10 cellular contexts compared by ENCODE assay signal in genomic region chr9:127444921-127445850, GRCh38. TPM values are rescaled to one million over a fixed set of nuclear protein-coding genes. Genes with fewer than 3 reads are reported as not detected.
A peak's percentile ranks its signal among the peaks of the same experiment; 100 is the strongest.
DNase-seq lines count a peak whose midpoint lies in the region; ATAC-seq and TF ChIP-seq lines count a peak whose summit lies in the region.
"Had no signal": no experiment of that assay in that cellular context is flagged by ENCODE, and none has a peak within 500 bp of the region (broad histone marks: within the 10 kb centered on the region; RNA-seq: fewer than 3 reads in every experiment).

No MANE protein-coding gene starts in this region.

- no peak overlapping the region for H3K4me3 Mint-ChIP-seq in activated CD4-positive, alpha-beta T cell treated with anti-CD3 and anti-CD28 coated beads, Interleukin-2, amount 10 ng/mL, durations not matched to agents 24 days and 14 days
- H3K4me3 Mint-ChIP-seq in activated CD4-positive, alpha-beta T cell treated with anti-CD3 and anti-CD28 coated beads, Interleukin-2, amount 10 ng/mL, durations not matched to agents 7 days and 5 days, result no peak overlapping the region
- H3K4me3 Mint-ChIP-seq in MCF 10A (ENCODE audit: unreplicated experiment), result no peak overlapping the region

- H3K4me1 Mint-ChIP-seq in activated CD4-positive, alpha-beta T cell treated with anti-CD3 and anti-CD28 coated beads, Interleukin-2, amount 10 ng/mL, durations not matched to agents 24 days and 14 days, result peaks cover 34% of the 10 kb centered on the region
- H3K4me1 Mint-ChIP-seq in activated CD4-positive, alpha-beta T cell treated with anti-CD3 and anti-CD28 coated beads, Interleukin-2, amount 10 ng/mL, durations not matched to agents 7 days and 5 days, result peaks cover 29% of the 10 kb centered on the region
- peaks cover 48% of the 10 kb centered on the region for H3K4me1 Mint-ChIP-seq in MCF 10A (ENCODE audit: insufficient read depth, unreplicated experiment)

- TSS peak; percentile 15 for BruUV-seq in MCF 10A (replicated peaks; lab: Mats Ljungman, UMichigan)

- intact Hi-C loops in activated CD4-positive, alpha-beta T cell treated with anti-CD3 and anti-CD28 coated beads, Interleukin-2, amount 10 ng/mL, durations not matched to agents 24 days and 14 days (cut with micrococcal nuclease), result no loop called here
- intact Hi-C loops in MCF 10A (cut with micrococcal nuclease), result loop anchor here (5.0 to 10.0 kb wide), 2 partner anchors 83 to 230 kb away; no protein-coding TSS in a partner anchor
- intact Hi-C loops in left cardiac atrium (cut with DNase I), result no loop called here

- peak overlapping the region; percentile 98 for H3K27ac Mint-ChIP-seq in activated CD4-positive, alpha-beta T cell treated with anti-CD3 and anti-CD28 coated beads, Interleukin-2, amount 10 ng/mL, durations not matched to agents 24 days and 14 days
- H3K27ac Mint-ChIP-seq in activated CD4-positive, alpha-beta T cell treated with anti-CD3 and anti-CD28 coated beads, Interleukin-2, amount 10 ng/mL, durations not matched to agents 7 days and 5 days, result no peak overlapping the region
- peak overlapping the region; percentile 66 for H3K27ac Mint-ChIP-seq in MCF 10A (ENCODE audit: low read depth, unreplicated experiment)

- TF ChIP-seq CTCF in MCF 10A (IDR thresholded peaks at IDR 0.05; ENCODE audit: unreplicated experiment), result no peak

- no peak for ATAC-seq in left cardiac atrium
- ATAC-seq in GM21390 (IDR thresholded peaks at IDR 0.05; ENCODE audit: unreplicated experiment), result no peak
- ATAC-seq in HG02884 (IDR thresholded peaks at IDR 0.05; ENCODE audit: unreplicated experiment), result no peak
- ATAC-seq: heart left ventricle had no signal

- peaks cover 12% of the 10 kb centered on the region for H3K9me3 Mint-ChIP-seq in activated CD4-positive, alpha-beta T cell treated with anti-CD3 and anti-CD28 coated beads, Interleukin-2, amount 10 ng/mL, durations not matched to agents 24 days and 14 days
- peaks cover 22% of the 10 kb centered on the region for H3K9me3 Mint-ChIP-seq in activated CD4-positive, alpha-beta T cell treated with anti-CD3 and anti-CD28 coated beads, Interleukin-2, amount 10 ng/mL, durations not matched to agents 7 days and 5 days
- no peaks in the 10 kb centered on the region for H3K9me3 Mint-ChIP-seq in MCF 10A (ENCODE audit: unreplicated experiment)

- no peak for DNase-seq in activated CD4-positive, alpha-beta T cell treated with anti-CD3 and anti-CD28 coated beads, Interleukin-2, amount 10 ng/mL, durations not matched to agents 24 days and 14 days
- DNase-seq in activated CD4-positive, alpha-beta T cell treated with anti-CD3 and anti-CD28 coated beads, Interleukin-2, amount 10 ng/mL, durations not matched to agents 7 days and 5 days, result no peak
- DNase-seq in NAMALWA (ENCODE audit: low spot score), result peak; percentile 45
- peak; percentile 67 for DNase-seq in MCF 10A (ENCODE audit: unreplicated experiment)
- DNase-seq in renal cortical epithelial cell (ENCODE audit: low read depth), result peak; percentile 53
- no peak for DNase-seq in left cardiac atrium
- DNase-seq: heart left ventricle, NCI-H2029 had no signal

- POLR2A ChIA-PET in activated CD4-positive, alpha-beta T cell treated with anti-CD3 and anti-CD28 coated beads, Interleukin-2, amount 10 ng/mL, durations not matched to agents 7 days and 5 days (lab: Charles Lee), result no interaction called here
- POLR2A ChIA-PET in MCF 10A (lab: Yijun Ruan, JAX), result interaction anchor here (0.6 to 2.2 kb wide), 4 partner anchors 22 to 133 kb away, joined by 3 to 12 read pairs (median 4); partner anchors contain the start of gene ZNF79

- H3K36me3 Mint-ChIP-seq in activated CD4-positive, alpha-beta T cell treated with anti-CD3 and anti-CD28 coated beads, Interleukin-2, amount 10 ng/mL, durations not matched to agents 24 days and 14 days (ENCODE audit: low read depth), result peaks cover 98% of the 10 kb centered on the region
- H3K36me3 Mint-ChIP-seq in activated CD4-positive, alpha-beta T cell treated with anti-CD3 and anti-CD28 coated beads, Interleukin-2, amount 10 ng/mL, durations not matched to agents 7 days and 5 days (ENCODE audit: low read depth), result peaks cover 94% of the 10 kb centered on the region
- peaks cover 89% of the 10 kb centered on the region for H3K36me3 Mint-ChIP-seq in MCF 10A (ENCODE audit: insufficient read depth, unreplicated experiment)

- CTCF ChIA-PET in activated CD4-positive, alpha-beta T cell treated with anti-CD3 and anti-CD28 coated beads, Interleukin-2, amount 10 ng/mL, durations not matched to agents 7 days and 5 days (lab: Charles Lee), result no interaction called here
- CTCF ChIA-PET in MCF 10A (lab: Yijun Ruan, JAX), result interaction anchor here (0.6 to 0.7 kb wide), 2 partner anchors 85 to 134 kb away, joined by 3 to 4 read pairs; no protein-coding TSS in a partner anchor

- H3K27me3 Mint-ChIP-seq in activated CD4-positive, alpha-beta T cell treated with anti-CD3 and anti-CD28 coated beads, Interleukin-2, amount 10 ng/mL, durations not matched to agents 24 days and 14 days, result no peaks in the 10 kb centered on the region
- H3K27me3 Mint-ChIP-seq in activated CD4-positive, alpha-beta T cell treated with anti-CD3 and anti-CD28 coated beads, Interleukin-2, amount 10 ng/mL, durations not matched to agents 7 days and 5 days, result no peaks in the 10 kb centered on the region
- no peaks in the 10 kb centered on the region for H3K27me3 Mint-ChIP-seq in MCF 10A (ENCODE audit: insufficient read depth, unreplicated experiment)

RNA-seq across cellular contexts. Expression of gene RPL12, which starts 6.0 kb away (rescaled TPM):
- total RNA-seq in activated CD4-positive, alpha-beta T cell treated with anti-CD3 and anti-CD28 coated beads, Interleukin-2, amount 10 ng/mL, durations not matched to agents 24 days and 14 days, result 1,245 and 1,252 TPM in 2 replicates
- total RNA-seq in activated CD4-positive, alpha-beta T cell treated with anti-CD3 and anti-CD28 coated beads, Interleukin-2, amount 10 ng/mL, durations not matched to agents 7 days and 5 days, result 1,000 to 10,000 TPM; 1,186 to 1,386 TPM
- 3,086 and 3,252 TPM in 2 replicates for total RNA-seq in MCF 10A (2022)
- total RNA-seq in renal cortical epithelial cell, result 1,410 and 1,691 TPM in 2 replicates
- total RNA-seq in left cardiac atrium, result 100 to 1,000 TPM; 691 to 730 TPM

RNA-seq across cellular contexts. Expression of gene LRSAM1, which starts 6.1 kb away (rescaled TPM):
- total RNA-seq in activated CD4-positive, alpha-beta T cell treated with anti-CD3 and anti-CD28 coated beads, Interleukin-2, amount 10 ng/mL, durations not matched to agents 24 days and 14 days, result 24.6 and 26.4 TPM in 2 replicates
- 10 to 100 TPM; 13.3 to 13.6 TPM for total RNA-seq in activated CD4-positive, alpha-beta T cell treated with anti-CD3 and anti-CD28 coated beads, Interleukin-2, amount 10 ng/mL, durations not matched to agents 7 days and 5 days
- total RNA-seq in MCF 10A (2022) (23.5 and 26.2 TPM in 2 replicates), renal cortical epithelial cell (14.4 and 19.8 TPM in 2 replicates), left cardiac atrium (10 to 100 TPM; 17.2 to 22.6 TPM)

RNA-seq across cellular contexts. Expression of gene ZNF79, which starts 21.0 kb away (rescaled TPM):
- 17.2 and 17.3 TPM in 2 replicates for total RNA-seq in activated CD4-positive, alpha-beta T cell treated with anti-CD3 and anti-CD28 coated beads, Interleukin-2, amount 10 ng/mL, durations not matched to agents 24 days and 14 days
- total RNA-seq in activated CD4-positive, alpha-beta T cell treated with anti-CD3 and anti-CD28 coated beads, Interleukin-2, amount 10 ng/mL, durations not matched to agents 7 days and 5 days, result 10 to 100 TPM; 13.1 to 13.2 TPM
- 7.9 and 9.3 TPM in 2 replicates for total RNA-seq in MCF 10A (2022)
- total RNA-seq in renal cortical epithelial cell, result 6.6 and 14.5 TPM in 2 replicates
- total RNA-seq in left cardiac atrium, result 1 to 10 TPM; 6.2 to 6.6 TPM

RNA-seq across cellular contexts. Expression of gene SLC2A8, which starts 48.2 kb away (rescaled TPM):
- total RNA-seq in activated CD4-positive, alpha-beta T cell treated with anti-CD3 and anti-CD28 coated beads, Interleukin-2, amount 10 ng/mL, durations not matched to agents 24 days and 14 days, result 3.9 and 5.8 TPM in 2 replicates
- total RNA-seq in activated CD4-positive, alpha-beta T cell treated with anti-CD3 and anti-CD28 coated beads, Interleukin-2, amount 10 ng/mL, durations not matched to agents 7 days and 5 days, result 1 to 10 TPM; 4.3 to 4.6 TPM
- total RNA-seq in MCF 10A (2022) (13.7 and 14.0 TPM in 2 replicates), renal cortical epithelial cell (16.3 and 18.6 TPM in 2 replicates), left cardiac atrium (10 to 100 TPM; 12.1 to 16.1 TPM)

Comparison
In these comparisons a context has a peak if more than half of its experiments do, and no peak if none do; other contexts are left out.
1. DNase-seq: peak in NAMALWA (single experiment), MCF 10A (single experiment) and renal cortical epithelial cell (single experiment); none in activated CD4-positive, alpha-beta T cell treated with anti-CD3 and anti-CD28 coated beads, Interleukin-2, amount 10 ng/mL, durations not matched to agents 24 days and 14 days (single experiment), activated CD4-positive, alpha-beta T cell treated with anti-CD3 and anti-CD28 coated beads, Interleukin-2, amount 10 ng/mL, durations not matched to agents 7 days and 5 days (single experiment) and left cardiac atrium (single experiment).